In the genomic region with DNA sequence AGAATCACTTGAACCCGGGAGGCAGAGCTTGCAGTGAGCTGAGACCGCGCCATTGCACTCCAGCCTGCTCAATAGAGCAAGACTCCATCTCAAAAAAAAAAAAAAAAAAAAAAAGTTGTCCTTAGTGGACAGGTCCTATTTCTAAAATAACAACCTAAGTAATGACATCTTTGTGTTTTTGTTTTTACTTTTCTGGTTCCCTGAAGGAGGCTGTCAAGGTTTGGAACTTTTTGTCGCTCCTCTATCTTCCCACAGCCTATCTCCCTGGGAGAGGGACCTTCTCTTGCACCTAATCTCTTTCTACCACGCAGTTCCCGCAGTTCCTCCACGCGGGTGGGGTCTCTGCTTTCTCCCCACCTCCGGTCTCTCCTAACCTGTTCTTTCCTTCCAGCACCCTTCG, we compare ENCODE assay signal across 6 cellular contexts.
"Had no signal": no experiment of that assay in that cellular context is flagged by ENCODE, and none has a peak within 500 bp of the region (broad histone marks: within the 10 kb centered on the region; RNA-seq: fewer than 3 reads in every experiment).

No MANE protein-coding gene starts in this region.

- H3K4me3 Mint-ChIP-seq: GM23338, H9 had no signal

- H3K4me2 ChIP-seq: GM23338 had no signal

- H3K4me1 Mint-ChIP-seq: GM23338 had no signal

- H3K27ac Mint-ChIP-seq: GM23338 had no signal

- DNase-seq: H9, HCEC 1CT, IMR-90, KG1 had no signal

- H3K9me3 Mint-ChIP-seq: GM23338, H9 had no signal

- H3K4me3 ChIP-seq: GM23338, K562 had no signal

- ATAC-seq: GM23338, K562 had no signal

- H2AFZ ChIP-seq: GM23338 had no signal
